In the genomic region with DNA sequence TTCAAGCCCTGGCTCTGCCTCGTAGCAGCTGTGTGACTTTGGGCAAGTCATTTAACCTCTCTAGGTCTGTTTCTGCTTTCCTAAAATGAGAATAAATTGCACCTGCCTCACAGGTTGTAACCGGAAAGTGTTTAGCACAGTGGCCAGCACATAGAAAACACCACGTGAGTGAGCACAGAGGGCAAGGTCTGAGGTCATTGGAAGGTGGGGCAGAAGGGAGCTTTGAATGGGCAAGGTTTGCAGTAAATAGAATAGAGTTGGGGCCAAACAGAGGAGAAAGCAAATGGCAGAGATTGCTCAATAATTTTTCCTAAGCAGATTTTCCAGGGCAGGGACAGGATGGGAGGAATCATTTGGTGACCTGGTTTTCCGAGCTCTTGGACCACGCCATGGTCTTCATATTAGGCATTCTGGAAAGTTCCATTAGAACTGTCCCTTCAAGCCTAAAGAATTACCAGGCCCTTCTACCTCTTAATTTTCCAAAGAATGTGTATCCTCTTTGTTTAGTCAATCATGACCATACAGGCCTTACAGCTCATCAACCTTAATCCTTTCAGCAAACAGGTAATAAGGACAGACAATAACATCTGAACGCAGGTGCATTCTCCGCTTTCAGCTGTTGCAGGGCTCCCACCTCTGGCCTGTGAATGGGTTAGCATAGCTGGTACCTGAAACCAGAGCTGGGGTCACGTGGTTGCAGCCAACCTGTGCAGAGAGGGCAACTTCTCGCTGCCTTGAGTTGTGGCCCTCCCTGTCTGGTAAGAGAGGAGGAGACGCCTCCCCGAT, we compare ENCODE assay signal across 13 cellular contexts. TPM values are rescaled to one million over a fixed set of nuclear protein-coding genes. Genes with fewer than 3 reads are reported as not detected.
DNase-seq lines count a peak whose midpoint lies in the region; TF ChIP-seq lines count a peak whose summit lies in the region.
"Had no signal": no experiment of that assay in that cellular context is flagged by ENCODE, and none has a peak within 500 bp of the region (broad histone marks: within the 10 kb centered on the region; RNA-seq: fewer than 3 reads in every experiment).

No MANE protein-coding gene starts in this region.

- H3K27me3 ChIP-seq in osteoblast (ENCODE audit: insufficient read depth, low read length) = no peaks in the 10 kb centered on the region

- H3K27ac ChIP-seq in epithelial cell of prostate (peak overlapping the region; percentile 21), osteoblast (ENCODE audit: low read depth, low read length) (no peak overlapping the region)

- intact Hi-C loops in head of caudate nucleus (cut with DNase I) = no loop called here

- no peaks in the 10 kb centered on the region for H3K79me2 ChIP-seq in osteoblast (ENCODE audit: insufficient read depth, low read length)

- H4K20me1 ChIP-seq in osteoblast (ENCODE audit: insufficient read depth, low read length) = no peaks in the 10 kb centered on the region

- H2AFZ ChIP-seq in osteoblast (ENCODE audit: low read length) = no peak overlapping the region

- no peak overlapping the region for H3K4me2 ChIP-seq in osteoblast (ENCODE audit: insufficient read depth, low read length)

- no peak overlapping the region for H3K4me3 ChIP-seq in osteoblast (ENCODE audit: insufficient read depth, low read length)

- DNase-seq in HuH-7 (ENCODE audit: low spot score) = peak; percentile 56
- peak; percentile 38 for DNase-seq in NCI-H2196 treated with DMSO at 0.1 percent for 48 hours (lab: John Stamatoyannopoulos, UW; ENCODE audit: unreplicated experiment)
- peak; percentile 78 for DNase-seq in epithelial cell of prostate (ENCODE audit: low read depth, low spot score)
- DNase-seq in osteoblast (ENCODE audit: insufficient read length, low spot score, missing footprints) = peak; percentile 48
- no peak for DNase-seq in cerebellar cortex (ENCODE audit: low spot score)
- no peak for DNase-seq in NCI-H524 (lab: John Stamatoyannopoulos, UW)
- no peak for DNase-seq in head of caudate nucleus
- DNase-seq in mesenteric fat pad (ENCODE audit: low spot score) = no peak
- DNase-seq: activated CD4-positive, alpha-beta T cell treated with anti-CD3 and anti-CD28 coated beads, Interleukin-2, amount 50 U/mL, for 4 hours; immature natural killer cell; NCI-H82; SHP77 treated with DMSO at 0.1 percent for 48 hours had no signal

- no peaks in the 10 kb centered on the region for H3K36me3 ChIP-seq in osteoblast (ENCODE audit: insufficient read depth, low read length)

- peaks cover 34% of the 10 kb centered on the region for H3K4me1 ChIP-seq in osteoblast (ENCODE audit: insufficient read depth, low read length)

- no peak for TF ChIP-seq CTCF in osteoblast (IDR thresholded peaks at IDR 0.05; ENCODE audit: extremely low read depth, low read depth, low read length)

- H3K9me3 ChIP-seq in osteoblast (ENCODE audit: low read depth, low read length) = no peaks in the 10 kb centered on the region

RNA-seq across cellular contexts. Expression of a gene that starts 53.8 kb away (rescaled TPM):
- total RNA-seq in osteoblast = 0.29 and 0.72 TPM in 2 replicates
- total RNA-seq in mesenteric fat pad = 733 TPM
- total RNA-seq: HT-29 had no signal

Comparison
In these comparisons a context has a peak if more than half of its experiments do, and no peak if none do; other contexts are left out.
1. DNase-seq: peak in HuH-7 (single experiment), NCI-H2196 treated with DMSO at 0.1 percent for 48 hours (single experiment), epithelial cell of prostate (single experiment) and osteoblast (single experiment); none in cerebellar cortex (single experiment), NCI-H524 (0 of 2), head of caudate nucleus (0 of 42) and mesenteric fat pad (single experiment).
2. RNA of a gene that starts 53.8 kb away (total RNA-seq): 733 TPM in mesenteric fat pad (single experiment); 0.29 to 0.72 TPM in osteoblast; every median in the first group is over 100 times any median in the second.